In genomic region chr3:88058593-88059379, GRCh38 we compare ENCODE assay signal across 8 cellular contexts. TPM values are rescaled to one million over a fixed set of nuclear protein-coding genes. Genes with fewer than 3 reads are reported as not detected.
DNase-seq lines count a peak whose midpoint lies in the region; ATAC-seq and TF ChIP-seq lines count a peak whose summit lies in the region.

Gene CGGBP1 (minus strand): TSS chr3:88059005. CDS start chr3:88055976, 3,029 bp downstream.
Gene ZNF654 (plus strand): TSS chr3:88059255. CDS start chr3:88059320, 65 bp downstream.

- peaks cover 18% of the 10 kb centered on the region for H3K4me1 ChIP-seq in ACC112 (ENCODE audit: control insufficient read depth, insufficient read depth, low read length, unreplicated experiment)
- peaks cover 0 to 12% of the 10 kb centered on the region in 2 donors for H3K4me1 ChIP-seq in breast epithelium
- H3K4me1 ChIP-seq in skeletal muscle tissue (ENCODE audit: control insufficient read depth in 3 of 3, insufficient read depth in 3 of 3, low read length in 3 of 3), result peaks cover 6 to 30% (median 10%) of the 10 kb centered on the region in 3 donors

- DNase-seq in NCI-H2196 treated with DMSO at 0.1 percent for 48 hours (lab: John Stamatoyannopoulos, UW; ENCODE audit: unreplicated experiment), result peak; percentile 79
- DNase-seq in breast epithelium (ENCODE audit: low spot score in 2 of 2), result peak; percentile 98 to 99

- peak within 1 kb of the TSS; percentile 82 for H3K27ac ChIP-seq in ACC112 (ENCODE audit: low read depth, low read length)
- H3K27ac ChIP-seq in VCaP, result peak within 1 kb of the TSS; percentile 94
- peak within 1 kb of the TSS; percentile 96 to 98 for H3K27ac ChIP-seq in breast epithelium
- H3K27ac ChIP-seq in skeletal muscle tissue (ENCODE audit: low read depth, low read length), result peak within 1 kb of the TSS; percentile 97

- peak; percentile 96 for ATAC-seq in GM18870 (IDR thresholded peaks at IDR 0.05; ENCODE audit: unreplicated experiment)
- ATAC-seq in HG03135 (IDR thresholded peaks at IDR 0.05; ENCODE audit: unreplicated experiment), result peak; percentile 97

- intact Hi-C loops in breast epithelium (cut with DNase I; ENCODE audit: low total_unique reads), result no loop called here

- H3K9ac ChIP-seq in skeletal muscle tissue (ENCODE audit: low read depth in 1 of 3, low read length in 3 of 3), result peak within 1 kb of the TSS; percentile 92 to 96 (median 96)

- no peak for TF ChIP-seq CTCF in VCaP (conservative IDR thresholded peaks at IDR 0.05)
- TF ChIP-seq CTCF in breast epithelium (IDR thresholded peaks at IDR 0.05), result peak in 1 of 3 donors; percentile 12

- peak; percentile 65 for TF ChIP-seq POLR2A in breast epithelium (IDR thresholded peaks at IDR 0.05)

- H3K4me3 ChIP-seq in ACC112 (ENCODE audit: low read depth, low read length), result peak within 1 kb of the TSS; percentile 98
- peak within 1 kb of the TSS; percentile 86 to 100 (median 87) for H3K4me3 ChIP-seq in breast epithelium
- peak within 1 kb of the TSS; percentile 90 for H3K4me3 ChIP-seq in iPS-18c (ENCODE audit: insufficient read depth, low read depth, low read length)
- peak within 1 kb of the TSS; percentile 86 to 97 (median 86) for H3K4me3 ChIP-seq in skeletal muscle tissue (ENCODE audit: low read length in 3 of 3)

- peaks cover 78% of the 10 kb centered on the region for H3K79me2 ChIP-seq in ACC112 (ENCODE audit: control insufficient read depth, insufficient read depth, low read length, unreplicated experiment)

- H3K27me3 ChIP-seq in ACC112 (ENCODE audit: insufficient read depth, low read length) (no peaks in the 10 kb centered on the region), breast epithelium (no peaks in the 10 kb centered on the region), skeletal muscle tissue (ENCODE audit: control insufficient read depth in 3 of 3, insufficient read depth in 3 of 3, low read length in 3 of 3) (no peaks in the 10 kb centered on the region)

- no peaks in the 10 kb centered on the region for H3K9me3 ChIP-seq in breast epithelium
- no peaks in the 10 kb centered on the region for H3K9me3 ChIP-seq in iPS-18c (ENCODE audit: control insufficient read depth, insufficient read depth, low read length)
- no peaks in the 10 kb centered on the region for H3K9me3 ChIP-seq in skeletal muscle tissue (ENCODE audit: control insufficient read depth in 3 of 3, low read length in 3 of 3)

- H3K36me3 ChIP-seq in ACC112 (ENCODE audit: insufficient read depth, low read length) (peaks cover 17% of the 10 kb centered on the region), breast epithelium (no peaks in the 10 kb centered on the region), skeletal muscle tissue (ENCODE audit: control insufficient read depth in 3 of 3, insufficient read depth in 3 of 3, low read length in 3 of 3) (peaks cover 6 to 13% (median 11%) of the 10 kb centered on the region in 3 donors)

- H2AFZ ChIP-seq in ACC112 (ENCODE audit: low read length, unreplicated experiment), result peak within 1 kb of the TSS; percentile 77

RNA-seq across cellular contexts. Expression of gene CGGBP1, which starts in this region (rescaled TPM):
- 10 to 100 TPM; 63.5 to 69.5 (median 64.2) TPM for total RNA-seq in breast epithelium
- 45.9 TPM for total RNA-seq in skeletal muscle tissue

RNA-seq across cellular contexts. Expression of gene ZNF654, which starts in this region (rescaled TPM):
- total RNA-seq in breast epithelium, result 10 to 100 TPM; 15.4 to 26.3 (median 16.5) TPM
- 12.5 TPM for total RNA-seq in skeletal muscle tissue

Comparison
In these comparisons a context has a peak if more than half of its experiments do, and no peak if none do; other contexts are left out.
1. Peak in every context shown above with its lines: DNase-seq, ATAC-seq, H3K4me3 ChIP-seq and H3K27ac ChIP-seq.